In the genomic region with DNA sequence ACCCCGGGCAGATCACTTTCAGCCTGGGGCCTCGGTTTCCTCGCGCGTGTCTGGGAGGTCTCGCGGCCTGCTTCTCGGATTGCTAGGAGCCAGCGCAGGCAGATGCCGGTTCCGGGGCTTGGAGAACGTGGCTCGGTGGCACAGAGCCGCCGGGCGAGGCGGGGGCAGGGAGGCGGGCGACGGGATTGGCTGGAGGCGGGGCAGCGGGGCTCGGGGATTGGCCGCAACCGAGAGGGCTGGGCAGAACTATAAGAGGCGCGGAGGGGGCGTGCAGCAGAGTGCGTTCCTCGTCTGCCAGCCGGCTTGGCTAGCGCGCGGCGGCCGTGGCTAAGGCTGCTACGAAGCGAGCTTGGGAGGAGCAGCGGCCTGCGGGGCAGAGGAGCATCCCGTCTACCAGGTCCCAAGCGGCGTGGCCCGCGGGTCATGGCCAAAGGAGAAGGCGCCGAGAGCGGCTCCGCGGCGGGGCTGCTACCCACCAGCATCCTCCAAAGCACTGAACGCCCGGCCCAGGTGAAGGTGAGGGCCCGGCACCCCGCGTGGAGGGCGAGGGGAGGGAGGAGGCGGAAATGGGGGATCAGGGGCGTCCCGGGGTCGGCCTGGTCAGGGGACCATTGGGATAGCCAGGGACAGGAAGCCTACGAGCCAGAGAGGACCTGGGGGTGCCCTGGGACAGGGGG, we compare ENCODE assay signal across 8 cellular contexts. TPM values are rescaled to one million over a fixed set of nuclear protein-coding genes. Genes with fewer than 3 reads are reported as not detected.
DNase-seq lines count a peak whose midpoint lies in the region; ATAC-seq and TF ChIP-seq lines count a peak whose summit lies in the region.

Gene MFSD2A, plus strand, starts transcription at position 276 of the 677 bp plus-strand sequence. Its CDS starts 148 bp downstream, at position 424.

- in situ Hi-C loops in transverse colon (cut with MboI; ENCODE audit: low pct_ligation_motif_present in 1 of 4, low pct_unique_long_range_greater_than_20kb in 1 of 4, low sequenced_read_pairs in 3 of 4): no loop called here

- intact Hi-C loops in heart left ventricle (cut with DNase I) (no loop called here), transverse colon (cut with DNase I; ENCODE audit: low total_unique reads) (no loop called here)

- no peaks in the 10 kb centered on the region for H3K9me3 Mint-ChIP-seq in activated naive CD8-positive, alpha-beta T cell treated with anti-CD3 and anti-CD28 coated beads, Interleukin-2, amount 50 U/mL, for 24 hours

- ATAC-seq in activated naive CD8-positive, alpha-beta T cell treated with anti-CD3 and anti-CD28 coated beads, Interleukin-2, amount 50 U/mL, for 24 hours: peak; percentile 93
- ATAC-seq in heart left ventricle: peak; percentile 91 to 98 (median 98)

- H3K4me3 ChIP-seq in heart left ventricle (peak within 1 kb of the TSS; percentile 24 to 68 (median 52)), transverse colon (peak within 1 kb of the TSS; percentile 47 to 81 (median 50))

- H3K27ac ChIP-seq in heart left ventricle (peak within 1 kb of the TSS in 5 of 12 donors; percentile 14 to 74 (median 34)), transverse colon (peak within 1 kb of the TSS; percentile 68 to 86 (median 78))

- DNase-seq in EH (ENCODE audit: low read depth) (peak; percentile 94), HCEC 1CT (peak; percentile 91), NCI-H1048 (lab: John Stamatoyannopoulos, UW) (peak; percentile 76), SKM-1 treated with dmso at 0.1 percent for 144 hours (lab: John Stamatoyannopoulos, UW; ENCODE audit: unreplicated experiment) (peak; percentile 84), heart left ventricle (peak; percentile 92 to 95 (median 94)), pons (ENCODE audit: low spot score) (peak; percentile 83), transverse colon (peak; percentile 96)
- DNase-seq in activated naive CD8-positive, alpha-beta T cell treated with anti-CD3 and anti-CD28 coated beads, Interleukin-2, amount 50 U/mL, for 24 hours: peak; percentile 97

- H3K4me1 Mint-ChIP-seq in activated naive CD8-positive, alpha-beta T cell treated with anti-CD3 and anti-CD28 coated beads, Interleukin-2, amount 50 U/mL, for 24 hours: peaks cover 45% of the 10 kb centered on the region

- peak within 1 kb of the TSS; percentile 91 for H3K27ac Mint-ChIP-seq in activated naive CD8-positive, alpha-beta T cell treated with anti-CD3 and anti-CD28 coated beads, Interleukin-2, amount 50 U/mL, for 24 hours

- peaks cover 26% of the 10 kb centered on the region for H3K36me3 Mint-ChIP-seq in activated naive CD8-positive, alpha-beta T cell treated with anti-CD3 and anti-CD28 coated beads, Interleukin-2, amount 50 U/mL, for 24 hours (ENCODE audit: low read depth)

- TF ChIP-seq POLR2A in heart left ventricle (IDR thresholded peaks at IDR 0.05) (peak in 1 of 2 donors; percentile 29), transverse colon (IDR thresholded peaks at IDR 0.05) (peak; percentile 93)

- H3K4me3 Mint-ChIP-seq in activated naive CD8-positive, alpha-beta T cell treated with anti-CD3 and anti-CD28 coated beads, Interleukin-2, amount 50 U/mL, for 24 hours: peak within 1 kb of the TSS; percentile 91

- TF ChIP-seq CTCF in heart left ventricle (IDR thresholded peaks at IDR 0.05): no peak
- no peak for TF ChIP-seq CTCF in transverse colon (IDR thresholded peaks at IDR 0.05)

- H3K9me3 ChIP-seq in heart left ventricle (no peaks in the 10 kb centered on the region), transverse colon (no peaks in the 10 kb centered on the region)

- H3K36me3 ChIP-seq in heart left ventricle (no peaks in the 10 kb centered on the region), transverse colon (no peaks in the 10 kb centered on the region)

- TF ChIP-seq EP300 in transverse colon (IDR thresholded peaks at IDR 0.05; ENCODE audit: low read depth): no peak

- H3K27me3 ChIP-seq in heart left ventricle (peaks cover 0 to 10% (median 0%) of the 10 kb centered on the region in 9 donors), transverse colon (no peaks in the 10 kb centered on the region)

- H3K4me1 ChIP-seq in heart left ventricle (peaks cover 7 to 43% (median 24%) of the 10 kb centered on the region in 12 donors), transverse colon (peaks cover 10 to 32% (median 26%) of the 10 kb centered on the region in 4 donors)

- H3K27me3 Mint-ChIP-seq in activated naive CD8-positive, alpha-beta T cell treated with anti-CD3 and anti-CD28 coated beads, Interleukin-2, amount 50 U/mL, for 24 hours: no peaks in the 10 kb centered on the region

- 1 to 3% (median 1%) methylated on average over 19 to 62 of the region's 62 CpGs for WGBS in heart left ventricle, 4 donors
- WGBS in transverse colon (ENCODE audit: low coverage in 1 of 2), 2 donors: 1% methylated on average over 52 of the region's 62 CpGs; no CpG with 5 or more reads in 1 of the 2 donors

RNA-seq across cellular contexts. Expression of gene MFSD2A, which starts in this region (rescaled TPM):
- total RNA-seq in heart left ventricle (1 to 10 TPM in 4 of 9 donors, under 1 TPM in 5; 0.23 to 4.2 (median 0.96) TPM), transverse colon (10 to 100 TPM in 3 of 4 donors, 1 to 10 TPM in 1; 2.0 to 79.3 (median 13.1) TPM)
- 10 to 100 TPM in 1 of 2 donors, under 1 TPM in 1; 0.11 to 12.7 TPM for polyA plus RNA-seq in heart left ventricle
